ENCODE assay signal across 8 cellular contexts in the genomic region with DNA sequence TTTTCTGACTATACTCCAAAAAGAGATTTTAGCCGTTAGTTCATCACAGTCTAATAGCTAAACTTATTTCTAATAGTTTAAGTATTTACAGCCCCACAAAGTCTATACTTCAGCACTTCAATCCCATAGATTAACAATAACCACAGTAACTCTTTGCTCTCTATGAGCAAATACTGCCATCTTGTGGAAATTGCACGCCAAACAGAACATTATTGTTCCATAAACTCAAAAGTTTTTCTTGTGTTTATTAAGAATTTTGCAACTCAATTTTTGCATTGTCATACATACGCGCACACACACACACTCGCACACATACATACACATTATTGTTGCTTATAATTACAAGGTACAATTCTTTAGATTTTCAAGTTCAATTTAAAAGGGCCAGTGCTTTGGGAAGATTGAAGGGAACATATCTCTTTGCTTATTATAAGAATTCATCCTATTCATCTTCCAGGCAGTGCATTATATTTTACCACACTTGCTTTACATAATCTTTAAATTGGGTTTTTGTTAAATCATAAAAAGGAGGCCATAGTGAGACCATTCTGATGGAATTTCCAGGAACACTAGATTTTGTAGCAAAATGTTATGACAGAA.
DNase-seq lines count a peak whose midpoint lies in the region; ATAC-seq and TF ChIP-seq lines count a peak whose summit lies in the region.

No MANE protein-coding gene starts in this region.

- H3K79me2 ChIP-seq in OCI-LY3 (ENCODE audit: low read length) (no peaks in the 10 kb centered on the region), neural progenitor cell (ENCODE audit: low read depth) (no peaks in the 10 kb centered on the region)

- H3K27ac ChIP-seq in OCI-LY3 (ENCODE audit: low read length) = no peak overlapping the region
- H3K27ac ChIP-seq in endodermal cell (ENCODE audit: low read depth, low read length) = no peak overlapping the region
- no peak overlapping the region for H3K27ac ChIP-seq in neural progenitor cell

- no peaks in the 10 kb centered on the region for H3F3A ChIP-seq in neural progenitor cell (ENCODE audit: low read depth)

- H3K4me1 Mint-ChIP-seq in endodermal cell (peaks cover 10% of the 10 kb centered on the region), neural progenitor cell (no peaks in the 10 kb centered on the region)
- no peaks in the 10 kb centered on the region for H3K4me1 Mint-ChIP-seq in natural killer cell treated with Interleukin-12 subunit alpha and Interleukin-12 subunit beta and Interleukin-15 and Interleukin-18, amount 100 ng/mL, for 72 hours (ENCODE audit: low read depth in 2 of 2)

- peak; percentile 61 for DNase-seq in DMS53 (lab: John Stamatoyannopoulos, UW)
- DNase-seq in endodermal cell = no peak
- DNase-seq in neural progenitor cell (ENCODE audit: low spot score) = peak; percentile 55
- no peak for DNase-seq in activated CD8-positive, alpha-beta memory T cell treated with anti-CD3 and anti-CD28 coated beads, Interleukin-2, amount 50 U/mL, for 48 hours
- DNase-seq in natural killer cell treated with Interleukin-12 subunit alpha and Interleukin-12 subunit beta and Interleukin-15 and Interleukin-18, amount 100 ng/mL, for 72 hours (ENCODE audit: low spot score) = no peak

- H3K4me2 ChIP-seq in OCI-LY3 (ENCODE audit: low read length) (peak overlapping the region; percentile 82), neural progenitor cell (no peak overlapping the region)

- peak overlapping the region; percentile 71 for H3K4me3 ChIP-seq in OCI-LY3 (ENCODE audit: low read length)
- no peak overlapping the region for H3K4me3 ChIP-seq in endodermal cell (ENCODE audit: low read length)
- no peak overlapping the region for H3K4me3 ChIP-seq in neural progenitor cell

- H3K9me3 ChIP-seq in OCI-LY3 (ENCODE audit: insufficient read depth, low read length) (no peaks in the 10 kb centered on the region), endodermal cell (ENCODE audit: control insufficient read depth, low read length) (no peaks in the 10 kb centered on the region), neural progenitor cell (ENCODE audit: low read depth) (no peaks in the 10 kb centered on the region)

- H3K9ac ChIP-seq in OCI-LY3 (ENCODE audit: low read length) = no peak overlapping the region
- H3K9ac ChIP-seq in endodermal cell (ENCODE audit: extremely low read depth, low read length, poor library complexity, severe bottlenecking) = no peak overlapping the region
- no peak overlapping the region for H3K9ac ChIP-seq in neural progenitor cell

- H3K4me1 ChIP-seq in OCI-LY3 (ENCODE audit: low read length) (peaks cover 14% of the 10 kb centered on the region), endodermal cell (ENCODE audit: control insufficient read depth, insufficient read depth, low read length) (no peaks in the 10 kb centered on the region), neural progenitor cell (no peaks in the 10 kb centered on the region)

- no peaks in the 10 kb centered on the region for H3K36me3 Mint-ChIP-seq in endodermal cell (ENCODE audit: low read depth)
- H3K36me3 Mint-ChIP-seq in neural progenitor cell = no peaks in the 10 kb centered on the region
- H3K36me3 Mint-ChIP-seq in natural killer cell treated with Interleukin-12 subunit alpha and Interleukin-12 subunit beta and Interleukin-15 and Interleukin-18, amount 100 ng/mL, for 72 hours = no peaks in the 10 kb centered on the region

- WGBS in endodermal cell (ENCODE audit: insufficient coverage in 1 of 2, insufficient read length in 1 of 2), 2 experiments = 0 to 5% methylated on average over 1 to 2 of the region's 5 CpGs

- H4K20me1 ChIP-seq in OCI-LY3 (ENCODE audit: insufficient read depth, low read length) = no peaks in the 10 kb centered on the region
- no peaks in the 10 kb centered on the region for H4K20me1 ChIP-seq in neural progenitor cell (ENCODE audit: low read depth)

- ATAC-seq in GM19328 (IDR thresholded peaks at IDR 0.05; ENCODE audit: unreplicated experiment) = peak; percentile 70
- peak; percentile 60 for ATAC-seq in HG03457 (IDR thresholded peaks at IDR 0.05; ENCODE audit: unreplicated experiment)
- ATAC-seq in natural killer cell treated with Interleukin-12 subunit alpha and Interleukin-12 subunit beta and Interleukin-15 and Interleukin-18, amount 100 ng/mL, for 72 hours = no peak

- peak overlapping the region; percentile 73 for H2AFZ ChIP-seq in OCI-LY3 (ENCODE audit: low read depth, low read length)
- H2AFZ ChIP-seq in neural progenitor cell (replicated peaks) = no peak overlapping the region

- H3K27me3 ChIP-seq in OCI-LY3 (ENCODE audit: low read depth, low read length) (no peaks in the 10 kb centered on the region), endodermal cell (ENCODE audit: control insufficient read depth, insufficient read depth, low read length, poor library complexity, severe bottlenecking) (no peaks in the 10 kb centered on the region), neural progenitor cell (no peaks in the 10 kb centered on the region)

- H3K36me3 ChIP-seq in OCI-LY3 (replicated peaks; ENCODE audit: low read depth, low read length) (no peaks in the 10 kb centered on the region), endodermal cell (ENCODE audit: control insufficient read depth, insufficient read depth, low read length) (no peaks in the 10 kb centered on the region), neural progenitor cell (no peaks in the 10 kb centered on the region)

- no peak overlapping the region for H3K4me3 Mint-ChIP-seq in endodermal cell
- H3K4me3 Mint-ChIP-seq in neural progenitor cell = no peak overlapping the region
- no peak overlapping the region for H3K4me3 Mint-ChIP-seq in natural killer cell treated with Interleukin-12 subunit alpha and Interleukin-12 subunit beta and Interleukin-15 and Interleukin-18, amount 100 ng/mL, for 72 hours

- no peak overlapping the region for H3K27ac Mint-ChIP-seq in endodermal cell
- no peak overlapping the region for H3K27ac Mint-ChIP-seq in neural progenitor cell
- H3K27ac Mint-ChIP-seq in natural killer cell treated with Interleukin-12 subunit alpha and Interleukin-12 subunit beta and Interleukin-15 and Interleukin-18, amount 100 ng/mL, for 72 hours = no peak overlapping the region

- H3K27me3 Mint-ChIP-seq in endodermal cell (ENCODE audit: insufficient read depth) (no peaks in the 10 kb centered on the region), neural progenitor cell (ENCODE audit: insufficient read depth, low read depth) (no peaks in the 10 kb centered on the region)
- H3K27me3 Mint-ChIP-seq in natural killer cell treated with Interleukin-12 subunit alpha and Interleukin-12 subunit beta and Interleukin-15 and Interleukin-18, amount 100 ng/mL, for 72 hours = no peaks in the 10 kb centered on the region

- H3K9me3 Mint-ChIP-seq in endodermal cell = no peaks in the 10 kb centered on the region
- H3K9me3 Mint-ChIP-seq in neural progenitor cell = no peaks in the 10 kb centered on the region
- H3K9me3 Mint-ChIP-seq in natural killer cell treated with Interleukin-12 subunit alpha and Interleukin-12 subunit beta and Interleukin-15 and Interleukin-18, amount 100 ng/mL, for 72 hours = no peaks in the 10 kb centered on the region

- peak; percentile 93 for TF ChIP-seq CTCF in OCI-LY3 (IDR thresholded peaks at IDR 0.05; ENCODE audit: low read depth, low read length)
- TF ChIP-seq CTCF in endodermal cell (conservative IDR thresholded peaks at IDR 0.05) = peak; percentile 93
- TF ChIP-seq CTCF in neural progenitor cell (IDR thresholded peaks at IDR 0.05) = peak; percentile 97

Comparison
In these comparisons a context has a peak if more than half of its experiments do, and no peak if none do; other contexts are left out.
1. DNase-seq: peak in DMS53 (single experiment) and neural progenitor cell (single experiment); none in endodermal cell (single experiment), activated CD8-positive, alpha-beta memory T cell treated with anti-CD3 and anti-CD28 coated beads, Interleukin-2, amount 50 U/mL, for 48 hours (single experiment) and natural killer cell treated with Interleukin-12 subunit alpha and Interleukin-12 subunit beta and Interleukin-15 and Interleukin-18, amount 100 ng/mL, for 72 hours (single experiment).
2. ATAC-seq: peak in GM19328 (single experiment) and HG03457 (single experiment); none in natural killer cell treated with Interleukin-12 subunit alpha and Interleukin-12 subunit beta and Interleukin-15 and Interleukin-18, amount 100 ng/mL, for 72 hours (0 of 2).
3. Peak in every context shown above with its lines, with median percentiles within 50 percentile points of each other: CTCF ChIP-seq.